In genomic region chr1:115199416-115200132, GRCh38 we compare ENCODE assay signal across 22 cellular contexts.
"Had no signal": no experiment of that assay in that cellular context is flagged by ENCODE, and none has a peak within 500 bp of the region (broad histone marks: within the 10 kb centered on the region; RNA-seq: fewer than 3 reads in every experiment).

No MANE protein-coding gene starts in this region.

- H3K4me1 Mint-ChIP-seq: activated CD4-positive, alpha-beta T cell treated with anti-CD3 and anti-CD28 coated beads, Interleukin-2, amount 10 ng/mL, durations not matched to agents 24 days and 14 days; naive B cell; stimulated activated naive CD8-positive, alpha-beta T cell treated with anti-CD3 and anti-CD28 coated beads, Interleukin-15, amount 100 ng/mL, for 72 hours had no signal

- DNase-seq: activated CD4-positive, alpha-beta T cell treated with anti-CD3 and anti-CD28 coated beads, Interleukin-2, amount 10 ng/mL, durations not matched to agents 24 days and 14 days; activated CD8-positive, alpha-beta T cell treated with anti-CD3 and anti-CD28 coated beads for 36 hours; activated naive CD4-positive, alpha-beta T cell treated with Interleukin-2 at 50 U/mL for 16 hours; activated T-cell treated with anti-CD3 and anti-CD28 coated beads, Interleukin-2, amount 50 U/mL, for 1 hour; aorta; hippocampal formation; islet precursor cell; mammary epithelial cell; naive B cell; retina; stimulated activated CD4-positive, alpha-beta T cell treated with anti-CD3 and anti-CD28 coated beads, Interleukin-15, amount 100 ng/mL, for 24 hours; stimulated activated CD4-positive, alpha-beta T cell treated with anti-CD3 and anti-CD28 coated beads, Interleukin-2, amount 100 ng/mL, for 48 hours; stimulated activated naive CD8-positive, alpha-beta T cell treated with anti-CD3 and anti-CD28 coated beads, Interleukin-15, amount 100 ng/mL, for 72 hours; transverse colon had no signal

- H3K9me3 ChIP-seq: suprapubic skin, vagina had no signal

- H3K4me3 Mint-ChIP-seq: activated CD4-positive, alpha-beta T cell treated with anti-CD3 and anti-CD28 coated beads, Interleukin-2, amount 10 ng/mL, durations not matched to agents 24 days and 14 days; activated CD8-positive, alpha-beta T cell treated with anti-CD3 and anti-CD28 coated beads for 36 hours; naive B cell; neural crest cell; stimulated activated naive CD8-positive, alpha-beta T cell treated with anti-CD3 and anti-CD28 coated beads, Interleukin-15, amount 100 ng/mL, for 72 hours had no signal

- ATAC-seq: activated CD8-positive, alpha-beta T cell treated with anti-CD3 and anti-CD28 coated beads for 36 hours; left lobe of liver; stimulated activated naive CD8-positive, alpha-beta T cell treated with anti-CD3 and anti-CD28 coated beads, Interleukin-15, amount 100 ng/mL, for 72 hours had no signal

- H3K27ac ChIP-seq: skin epidermis, suprapubic skin, transverse colon, vagina had no signal

- H3K9me3 Mint-ChIP-seq: activated CD4-positive, alpha-beta T cell treated with anti-CD3 and anti-CD28 coated beads, Interleukin-2, amount 10 ng/mL, durations not matched to agents 24 days and 14 days; neural crest cell had no signal

- H3K4me1 ChIP-seq: transverse colon had no signal

- H3K27me3 ChIP-seq: suprapubic skin, transverse colon, vagina had no signal

- H3K4me3 ChIP-seq: coronary artery, mucosa of descending colon, skin epidermis, suprapubic skin, transverse colon, vagina had no signal

- H3K27ac Mint-ChIP-seq: activated CD4-positive, alpha-beta T cell treated with anti-CD3 and anti-CD28 coated beads, Interleukin-2, amount 10 ng/mL, durations not matched to agents 24 days and 14 days; activated CD8-positive, alpha-beta T cell treated with anti-CD3 and anti-CD28 coated beads for 36 hours; activated T-helper 2 cell treated with anti-CD3 and anti-CD28 coated beads, Interferon-gamma antibody, Interleukin-2, Interleukin-4, amounts not matched to agents 10 μg/mL and 5 μg/mL and 100 μg/mL, durations not matched to agents 14 hours and 24 hours and 36 hours; naive B cell; stimulated activated naive CD8-positive, alpha-beta T cell treated with anti-CD3 and anti-CD28 coated beads, Interleukin-15, amount 100 ng/mL, for 72 hours had no signal

- H3K36me3 ChIP-seq: suprapubic skin, transverse colon, vagina had no signal
